In the genomic region with DNA sequence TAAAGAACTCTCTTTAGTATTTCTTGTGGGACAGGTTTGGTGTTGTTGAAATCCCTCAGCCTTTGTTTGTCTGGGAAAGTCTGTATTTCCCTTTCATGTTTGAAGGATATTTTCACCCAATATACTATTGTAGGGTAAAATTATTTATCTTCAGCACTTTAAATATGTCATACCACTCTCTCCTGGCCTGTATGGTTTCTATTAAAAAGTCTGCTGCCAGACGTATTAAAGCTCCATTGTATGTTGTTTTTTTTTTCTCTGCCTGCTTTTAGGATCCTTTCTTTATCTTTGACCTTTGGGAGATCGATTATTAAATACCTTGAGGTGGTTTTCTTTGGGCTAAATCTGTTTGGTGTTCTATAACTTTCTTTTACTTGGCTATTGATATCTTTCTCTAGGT, we compare ENCODE assay signal across 2 cellular contexts.
TF ChIP-seq lines count a peak whose summit lies in the region.

No MANE protein-coding gene starts in this region.

TF ChIP-seq in HCT116, 20 proteins besides CTCF, POLR2A, EP300 and RAD21 (continued from another document):
- TF ChIP-seq CBX3 (IDR thresholded peaks at IDR 0.05; ENCODE audit: low read depth): no peak
- TF ChIP-seq SRF (IDR thresholded peaks at IDR 0.05; ENCODE audit: low read depth): no peak
- no peak for TF ChIP-seq TCF7L2 (IDR thresholded peaks at IDR 0.05; ENCODE audit: borderline replicate concordance, extremely low read depth, insufficient read depth, insufficient read length)
- TF ChIP-seq EZH2phosphoT487 (IDR thresholded peaks at IDR 0.05; ENCODE audit: borderline replicate concordance): no peak
- TF ChIP-seq EGR1 (IDR thresholded peaks at IDR 0.05; ENCODE audit: low read depth): no peak
- no peak for TF ChIP-seq EZH2 (IDR thresholded peaks at IDR 0.05)
- TF ChIP-seq ZFX (IDR thresholded peaks at IDR 0.05): no peak
TF ChIP-seq in HCT116: peak in this region for 0.

TF ChIP-seq in WTC11, 78 proteins besides CTCF, POLR2A, EP300 and RAD21:
- TF ChIP-seq, protein P1, sequence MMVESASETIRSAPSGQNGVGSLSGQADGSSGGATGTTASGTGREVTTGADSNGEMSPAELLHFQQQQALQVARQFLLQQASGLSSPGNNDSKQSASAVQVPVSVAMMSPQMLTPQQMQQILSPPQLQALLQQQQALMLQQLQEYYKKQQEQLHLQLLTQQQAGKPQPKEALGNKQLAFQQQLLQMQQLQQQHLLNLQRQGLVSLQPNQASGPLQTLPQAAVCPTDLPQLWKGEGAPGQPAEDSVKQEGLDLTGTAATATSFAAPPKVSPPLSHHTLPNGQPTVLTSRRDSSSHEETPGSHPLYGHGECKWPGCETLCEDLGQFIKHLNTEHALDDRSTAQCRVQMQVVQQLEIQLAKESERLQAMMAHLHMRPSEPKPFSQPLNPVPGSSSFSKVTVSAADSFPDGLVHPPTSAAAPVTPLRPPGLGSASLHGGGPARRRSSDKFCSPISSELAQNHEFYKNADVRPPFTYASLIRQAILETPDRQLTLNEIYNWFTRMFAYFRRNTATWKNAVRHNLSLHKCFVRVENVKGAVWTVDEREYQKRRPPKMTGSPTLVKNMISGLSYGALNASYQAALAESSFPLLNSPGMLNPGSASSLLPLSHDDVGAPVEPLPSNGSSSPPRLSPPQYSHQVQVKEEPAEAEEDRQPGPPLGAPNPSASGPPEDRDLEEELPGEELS (CRISPR knock-in tag; IDR thresholded peaks at IDR 0.05): no peak
- TF ChIP-seq ZNF317 (CRISPR knock-in tag; IDR thresholded peaks at IDR 0.05; ENCODE audit: borderline replicate concordance, low read depth): peak; percentile 83
- TF ChIP-seq, protein P2, sequence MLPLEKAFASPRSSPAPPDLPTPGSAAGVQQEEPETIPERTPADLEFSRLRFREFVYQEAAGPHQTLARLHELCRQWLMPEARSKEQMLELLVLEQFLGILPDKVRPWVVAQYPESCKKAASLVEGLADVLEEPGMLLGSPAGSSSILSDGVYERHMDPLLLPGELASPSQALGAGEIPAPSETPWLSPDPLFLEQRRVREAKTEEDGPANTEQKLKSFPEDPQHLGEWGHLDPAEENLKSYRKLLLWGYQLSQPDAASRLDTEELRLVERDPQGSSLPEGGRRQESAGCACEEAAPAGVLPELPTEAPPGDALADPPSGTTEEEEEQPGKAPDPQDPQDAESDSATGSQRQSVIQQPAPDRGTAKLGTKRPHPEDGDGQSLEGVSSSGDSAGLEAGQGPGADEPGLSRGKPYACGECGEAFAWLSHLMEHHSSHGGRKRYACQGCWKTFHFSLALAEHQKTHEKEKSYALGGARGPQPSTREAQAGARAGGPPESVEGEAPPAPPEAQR (CRISPR knock-in tag; IDR thresholded peaks at IDR 0.05): no peak
